Comparison of ENCODE assay signal across 15 cellular contexts in the genomic region with DNA sequence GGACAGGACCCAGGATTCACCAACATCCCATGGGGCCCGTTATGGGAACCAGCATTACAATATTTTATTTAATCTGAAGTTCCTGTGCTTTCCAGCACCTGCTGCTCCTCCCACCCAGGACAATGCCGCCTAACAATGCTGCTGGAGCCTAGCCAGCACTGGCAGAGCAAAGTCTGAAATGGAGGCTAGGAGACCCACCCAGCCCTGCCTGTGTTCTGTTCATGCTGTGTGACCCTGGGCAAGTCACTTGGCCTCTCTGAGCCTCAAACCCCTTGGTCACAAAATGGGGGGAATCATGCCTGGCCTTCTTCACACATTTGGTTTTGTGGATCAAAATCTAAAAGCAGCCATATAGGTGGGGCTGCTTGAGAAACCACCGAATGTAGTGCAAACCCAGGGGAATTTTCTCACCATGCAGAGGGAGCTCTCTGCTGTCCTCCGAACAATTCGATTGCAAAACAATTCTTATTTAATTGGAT. TPM values are rescaled to one million over a fixed set of nuclear protein-coding genes. Genes with fewer than 3 reads are reported as not detected.
DNase-seq lines count a peak whose midpoint lies in the region; ATAC-seq and TF ChIP-seq lines count a peak whose summit lies in the region.
"Had no signal": no experiment of that assay in that cellular context is flagged by ENCODE, and none has a peak within 500 bp of the region (broad histone marks: within the 10 kb centered on the region; RNA-seq: fewer than 3 reads in every experiment).

No MANE protein-coding gene starts in this region.

- no peaks in the 10 kb centered on the region for H3K4me1 ChIP-seq in suprapubic skin
- H3K4me1 ChIP-seq: breast epithelium, vagina had no signal

- H3K27ac ChIP-seq in coronary artery (no peak overlapping the region), suprapubic skin (no peak overlapping the region)
- H3K27ac ChIP-seq: breast epithelium, vagina had no signal

- H3K27me3 ChIP-seq in suprapubic skin: peaks cover 20% of the 10 kb centered on the region
- H3K27me3 ChIP-seq: vagina had no signal

- no peaks in the 10 kb centered on the region for H3K36me3 ChIP-seq in suprapubic skin
- H3K36me3 ChIP-seq: breast epithelium, vagina had no signal

- H3K4me3 ChIP-seq in coronary artery (no peak overlapping the region), suprapubic skin (no peak overlapping the region)
- H3K4me3 ChIP-seq: breast epithelium, vagina had no signal

- TF ChIP-seq CTCF in coronary artery (IDR thresholded peaks at IDR 0.05) (no peak), suprapubic skin (IDR thresholded peaks at IDR 0.05) (no peak)

- no peak for TF ChIP-seq POLR2A in suprapubic skin (IDR thresholded peaks at IDR 0.05)

- H3K9me3 ChIP-seq in suprapubic skin: no peaks in the 10 kb centered on the region
- H3K9me3 ChIP-seq: breast epithelium, vagina had no signal

- peak; percentile 38 to 60 for DNase-seq in SHP77 (lab: John Stamatoyannopoulos, UW)
- DNase-seq in SHP77 treated with DMSO at 0.1 percent for 48 hours (lab: John Stamatoyannopoulos, UW): no peak
- peak; percentile 53 for DNase-seq in NCI-H146 (lab: John Stamatoyannopoulos, UW)
- peak; percentile 38 for DNase-seq in coronary artery (ENCODE audit: low spot score)
- DNase-seq in suprapubic skin (ENCODE audit: low spot score in 2 of 2): peak; percentile 32 to 59
- DNase-seq in KG1 (lab: John Stamatoyannopoulos, UW): no peak
- no peak for DNase-seq in cerebellum (ENCODE audit: low spot score)
- DNase-seq: activated naive CD4-positive, alpha-beta T cell treated with anti-CD3 and anti-CD28 coated beads, Interleukin-2, amount 50 U/mL, for 16 hours; foreskin fibroblast; mammary epithelial cell; stimulated activated naive CD4-positive, alpha-beta T cell had no signal

- whole genome bisulfite sequencing in suprapubic skin: 74% methylated on average over 5 of the region's 5 CpGs

- no peak for ATAC-seq in GM18520 (IDR thresholded peaks at IDR 0.05; ENCODE audit: unreplicated experiment)
- ATAC-seq: SK-N-SH treated with all-trans-retinoic acid at 6 μM for 48 hours had no signal

- no peak for TF ChIP-seq EP300 in suprapubic skin (IDR thresholded peaks at IDR 0.05)

RNA-seq across cellular contexts. Expression of gene ODC1, which starts 38.5 kb away (rescaled TPM):
- total RNA-seq in suprapubic skin (10 to 100 TPM; 16.5 to 76.6 (median 40.8) TPM), cerebellum (104 TPM)

Comparison
In these comparisons a context has a peak if more than half of its experiments do, and no peak if none do; other contexts are left out.
1. DNase-seq: peak in SHP77 (2 of 2), NCI-H146 (single experiment), coronary artery (single experiment) and suprapubic skin (2 of 2); none in SHP77 treated with DMSO at 0.1 percent for 48 hours (single experiment), KG1 (single experiment) and cerebellum (single experiment).